1 cellular context compared by ENCODE assay signal in the genomic region with DNA sequence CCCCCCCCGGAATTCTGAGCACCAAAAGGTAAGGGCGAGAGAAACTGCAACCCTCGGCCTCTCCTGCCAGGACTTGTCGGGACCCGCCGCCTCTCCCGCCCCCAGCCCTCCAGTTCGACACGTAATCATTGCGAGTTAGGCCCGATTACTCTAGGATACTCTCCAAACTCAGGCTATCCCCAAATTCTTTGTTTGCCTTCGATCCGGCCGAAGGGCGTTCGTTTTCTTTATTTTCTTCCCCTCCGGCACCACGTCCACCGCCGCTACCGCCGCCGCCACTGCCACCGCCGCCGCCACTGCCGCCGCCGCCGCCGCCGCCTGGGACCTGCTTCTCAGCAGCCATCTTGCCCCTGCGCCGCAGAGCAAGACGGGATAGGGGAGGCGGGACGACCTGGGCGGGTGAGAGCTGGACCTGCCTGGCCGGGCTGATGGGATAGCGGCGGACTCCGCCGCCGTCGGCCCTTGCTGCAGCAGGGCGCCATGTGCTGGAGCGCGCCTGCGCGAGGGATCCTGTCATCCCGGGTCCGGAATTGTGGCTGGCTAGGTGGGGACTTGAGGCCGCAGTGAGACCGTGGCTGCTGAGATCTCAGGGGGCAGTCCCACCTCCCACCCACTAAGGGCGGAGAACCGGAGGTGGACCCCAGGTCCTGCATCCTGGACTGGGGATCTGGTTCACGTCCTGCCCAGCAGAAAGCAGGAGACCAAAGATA.
TF ChIP-seq lines count a peak whose summit lies in the region.

Gene SRP68 (minus strand): TSS at position 369 of the 710 bp plus-strand sequence. CDS start 26 bp downstream, at position 343.

TF ChIP-seq in K562, 482 proteins besides CTCF, POLR2A, EP300 and RAD21 (continued from another document and continues in another):
- TF ChIP-seq CEBPZ (IDR thresholded peaks at IDR 0.05; ENCODE audit: borderline replicate concordance, low read depth, low read length): no peak
- TF ChIP-seq NR0B1 (IDR thresholded peaks at IDR 0.05; ENCODE audit: partially characterized antibody): no peak
- TF ChIP-seq, protein P1, sequence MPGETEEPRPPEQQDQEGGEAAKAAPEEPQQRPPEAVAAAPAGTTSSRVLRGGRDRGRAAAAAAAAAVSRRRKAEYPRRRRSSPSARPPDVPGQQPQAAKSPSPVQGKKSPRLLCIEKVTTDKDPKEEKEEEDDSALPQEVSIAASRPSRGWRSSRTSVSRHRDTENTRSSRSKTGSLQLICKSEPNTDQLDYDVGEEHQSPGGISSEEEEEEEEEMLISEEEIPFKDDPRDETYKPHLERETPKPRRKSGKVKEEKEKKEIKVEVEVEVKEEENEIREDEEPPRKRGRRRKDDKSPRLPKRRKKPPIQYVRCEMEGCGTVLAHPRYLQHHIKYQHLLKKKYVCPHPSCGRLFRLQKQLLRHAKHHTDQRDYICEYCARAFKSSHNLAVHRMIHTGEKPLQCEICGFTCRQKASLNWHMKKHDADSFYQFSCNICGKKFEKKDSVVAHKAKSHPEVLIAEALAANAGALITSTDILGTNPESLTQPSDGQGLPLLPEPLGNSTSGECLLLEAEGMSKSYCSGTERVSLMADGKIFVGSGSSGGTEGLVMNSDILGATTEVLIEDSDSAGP (CRISPR knock-in tag; IDR thresholded peaks at IDR 0.05): no peak
- peak; percentile 73 to 96 (median 95) for TF ChIP-seq YY1 (IDR thresholded peaks at IDR 0.05; ENCODE audit: borderline replicate concordance in 1 of 3, control insufficient read depth in 1 of 3, extremely low read depth in 1 of 3, insufficient read depth in 3 of 3, insufficient read length in 1 of 3, insufficient replicate concordance in 2 of 3, low read depth in 1 of 3, low read length in 2 of 3)
- no peak for TF ChIP-seq ZNF57 (CRISPR knock-in tag; IDR thresholded peaks at IDR 0.05)
- TF ChIP-seq ZNF253 (CRISPR knock-in tag; conservative IDR thresholded peaks at IDR 0.05): no peak
- no peak for TF ChIP-seq CBX2 (IDR thresholded peaks at IDR 0.05; ENCODE audit: insufficient read depth, low read length, poor library complexity, severe bottlenecking)
- no peak for TF ChIP-seq CC2D1A (IDR thresholded peaks at IDR 0.05)
- no peak for TF ChIP-seq HNRNPLL (IDR thresholded peaks at IDR 0.05; ENCODE audit: low read depth, low read length, poor library complexity, severe bottlenecking)
- TF ChIP-seq PPARD (CRISPR knock-in tag; IDR thresholded peaks at IDR 0.05): no peak
- peak; percentile 74 for TF ChIP-seq GABPB1 (CRISPR knock-in tag; IDR thresholded peaks at IDR 0.05)
- no peak for TF ChIP-seq MCM3 (IDR thresholded peaks at IDR 0.05)
- TF ChIP-seq MXI1 (IDR thresholded peaks at IDR 0.05; ENCODE audit: low read depth, low read length): no peak
- TF ChIP-seq ZNF347 (CRISPR knock-in tag; IDR thresholded peaks at IDR 0.05; ENCODE audit: low read depth): no peak
- no peak for TF ChIP-seq HNRNPUL1 (IDR thresholded peaks at IDR 0.05; ENCODE audit: low read length)
- TF ChIP-seq ZKSCAN8 (CRISPR knock-in tag; IDR thresholded peaks at IDR 0.05): no peak
- peak; percentile 83; the same call in 1 of the 2 replicates for TF ChIP-seq BRD4 (IDR thresholded peaks at IDR 0.05)
- no peak for TF ChIP-seq POLR3A (IDR thresholded peaks at IDR 0.05; ENCODE audit: borderline replicate concordance, extremely low read depth, insufficient read depth, insufficient read length)
- no peak for TF ChIP-seq HNRNPH1 (optimal IDR thresholded peaks at IDR 0.05; ENCODE audit: low read depth, low read length)
- no peak for TF ChIP-seq RBM39 (optimal IDR thresholded peaks at IDR 0.05; ENCODE audit: low read depth, low read length)
- TF ChIP-seq GTF2E2 (tag; IDR thresholded peaks at IDR 0.05): peak; percentile 91
- TF ChIP-seq, protein P2, sequence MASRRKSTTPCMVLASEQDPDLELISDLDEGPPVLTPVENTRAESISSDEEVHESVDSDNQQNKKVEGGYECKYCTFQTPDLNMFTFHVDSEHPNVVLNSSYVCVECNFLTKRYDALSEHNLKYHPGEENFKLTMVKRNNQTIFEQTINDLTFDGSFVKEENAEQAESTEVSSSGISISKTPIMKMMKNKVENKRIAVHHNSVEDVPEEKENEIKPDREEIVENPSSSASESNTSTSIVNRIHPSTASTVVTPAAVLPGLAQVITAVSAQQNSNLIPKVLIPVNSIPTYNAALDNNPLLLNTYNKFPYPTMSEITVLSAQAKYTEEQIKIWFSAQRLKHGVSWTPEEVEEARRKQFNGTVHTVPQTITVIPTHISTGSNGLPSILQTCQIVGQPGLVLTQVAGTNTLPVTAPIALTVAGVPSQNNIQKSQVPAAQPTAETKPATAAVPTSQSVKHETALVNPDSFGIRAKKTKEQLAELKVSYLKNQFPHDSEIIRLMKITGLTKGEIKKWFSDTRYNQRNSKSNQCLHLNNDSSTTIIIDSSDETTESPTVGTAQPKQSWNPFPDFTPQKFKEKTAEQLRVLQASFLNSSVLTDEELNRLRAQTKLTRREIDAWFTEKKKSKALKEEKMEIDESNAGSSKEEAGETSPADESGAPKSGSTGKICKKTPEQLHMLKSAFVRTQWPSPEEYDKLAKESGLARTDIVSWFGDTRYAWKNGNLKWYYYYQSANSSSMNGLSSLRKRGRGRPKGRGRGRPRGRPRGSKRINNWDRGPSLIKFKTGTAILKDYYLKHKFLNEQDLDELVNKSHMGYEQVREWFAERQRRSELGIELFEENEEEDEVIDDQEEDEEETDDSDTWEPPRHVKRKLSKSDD (conservative IDR thresholded peaks at IDR 0.05; ENCODE audit: low read length): no peak
- TF ChIP-seq STAT6 (CRISPR knock-in tag; IDR thresholded peaks at IDR 0.05): peak; percentile 60; the same call in 1 of the 2 replicates
- TF ChIP-seq E2F5 (CRISPR knock-in tag; IDR thresholded peaks at IDR 0.05): peak; percentile 86; the same call in 1 of the 2 replicates
- TF ChIP-seq KDM2B (CRISPR knock-in tag; IDR thresholded peaks at IDR 0.05): no peak
- no peak for TF ChIP-seq ETS2 (tag; IDR thresholded peaks at IDR 0.05; ENCODE audit: borderline replicate concordance, poor library complexity, severe bottlenecking)
- TF ChIP-seq, protein P3, sequence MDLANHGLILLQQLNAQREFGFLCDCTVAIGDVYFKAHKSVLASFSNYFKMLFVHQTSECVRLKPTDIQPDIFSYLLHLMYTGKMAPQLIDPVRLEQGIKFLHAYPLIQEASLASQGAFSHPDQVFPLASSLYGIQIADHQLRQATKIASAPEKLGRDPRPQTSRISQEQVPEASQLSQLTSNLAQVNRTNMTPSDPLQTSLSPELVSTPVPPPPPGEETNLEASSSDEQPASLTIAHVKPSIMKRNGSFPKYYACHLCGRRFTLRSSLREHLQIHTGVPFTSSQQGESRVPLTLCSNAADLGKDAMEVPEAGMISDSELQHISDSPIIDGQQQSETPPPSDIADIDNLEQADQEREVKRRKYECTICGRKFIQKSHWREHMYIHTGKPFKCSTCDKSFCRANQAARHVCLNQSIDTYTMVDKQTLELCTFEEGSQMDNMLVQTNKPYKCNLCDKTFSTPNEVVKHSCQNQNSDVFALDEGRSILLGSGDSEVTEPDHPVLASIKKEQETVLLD (IDR thresholded peaks at IDR 0.05): peak; percentile 64
- TF ChIP-seq KDM4B (IDR thresholded peaks at IDR 0.05; ENCODE audit: borderline replicate concordance in 2 of 2, low read depth in 1 of 2): peak in 1 of 2 experiments; percentile 96; a peak in 2 of 4 replicates
- TF ChIP-seq, protein P4, sequence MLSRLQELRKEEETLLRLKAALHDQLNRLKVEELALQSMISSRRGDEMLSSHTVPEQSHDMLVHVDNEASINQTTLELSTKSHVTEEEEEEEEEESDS (CRISPR knock-in tag; IDR thresholded peaks at IDR 0.05): no peak
- no peak for TF ChIP-seq SMARCC2 (IDR thresholded peaks at IDR 0.05; ENCODE audit: low read depth)
- TF ChIP-seq ZC3H4 (CRISPR knock-in tag; IDR thresholded peaks at IDR 0.05; ENCODE audit: borderline replicate concordance): no peak
- no peak for TF ChIP-seq DIDO1 (tag; IDR thresholded peaks at IDR 0.05; ENCODE audit: low read depth)
- no peak for TF ChIP-seq ESRRB (CRISPR knock-in tag; IDR thresholded peaks at IDR 0.05; ENCODE audit: borderline replicate concordance)
- no peak for TF ChIP-seq CBX5 (IDR thresholded peaks at IDR 0.05; ENCODE audit: borderline replicate concordance, low read depth)
- TF ChIP-seq ZBTB1 (CRISPR knock-in tag; IDR thresholded peaks at IDR 0.05; ENCODE audit: borderline replicate concordance, low read depth): peak; percentile 77; the same call in 1 of the 2 replicates
- TF ChIP-seq FOXO4 (CRISPR knock-in tag; IDR thresholded peaks at IDR 0.05): no peak
- TF ChIP-seq HES1 (IDR thresholded peaks at IDR 0.05; ENCODE audit: low read depth): no peak
- TF ChIP-seq, protein P5, sequence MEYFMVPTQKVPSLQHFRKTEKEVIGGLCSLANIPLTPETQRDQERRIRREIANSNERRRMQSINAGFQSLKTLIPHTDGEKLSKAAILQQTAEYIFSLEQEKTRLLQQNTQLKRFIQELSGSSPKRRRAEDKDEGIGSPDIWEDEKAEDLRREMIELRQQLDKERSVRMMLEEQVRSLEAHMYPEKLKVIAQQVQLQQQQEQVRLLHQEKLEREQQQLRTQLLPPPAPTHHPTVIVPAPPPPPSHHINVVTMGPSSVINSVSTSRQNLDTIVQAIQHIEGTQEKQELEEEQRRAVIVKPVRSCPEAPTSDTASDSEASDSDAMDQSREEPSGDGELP (CRISPR knock-in tag; IDR thresholded peaks at IDR 0.05; ENCODE audit: borderline replicate concordance): peak; percentile 86; the same call in 1 of the 2 replicates
- TF ChIP-seq HDAC8 (tag; IDR thresholded peaks at IDR 0.05): no peak
- no peak for TF ChIP-seq BHLHE40 (IDR thresholded peaks at IDR 0.05; ENCODE audit: low read length)
- no peak for TF ChIP-seq GATAD2A (IDR thresholded peaks at IDR 0.05)
